ENCODE assay signal across 12 cellular contexts in the genomic region with DNA sequence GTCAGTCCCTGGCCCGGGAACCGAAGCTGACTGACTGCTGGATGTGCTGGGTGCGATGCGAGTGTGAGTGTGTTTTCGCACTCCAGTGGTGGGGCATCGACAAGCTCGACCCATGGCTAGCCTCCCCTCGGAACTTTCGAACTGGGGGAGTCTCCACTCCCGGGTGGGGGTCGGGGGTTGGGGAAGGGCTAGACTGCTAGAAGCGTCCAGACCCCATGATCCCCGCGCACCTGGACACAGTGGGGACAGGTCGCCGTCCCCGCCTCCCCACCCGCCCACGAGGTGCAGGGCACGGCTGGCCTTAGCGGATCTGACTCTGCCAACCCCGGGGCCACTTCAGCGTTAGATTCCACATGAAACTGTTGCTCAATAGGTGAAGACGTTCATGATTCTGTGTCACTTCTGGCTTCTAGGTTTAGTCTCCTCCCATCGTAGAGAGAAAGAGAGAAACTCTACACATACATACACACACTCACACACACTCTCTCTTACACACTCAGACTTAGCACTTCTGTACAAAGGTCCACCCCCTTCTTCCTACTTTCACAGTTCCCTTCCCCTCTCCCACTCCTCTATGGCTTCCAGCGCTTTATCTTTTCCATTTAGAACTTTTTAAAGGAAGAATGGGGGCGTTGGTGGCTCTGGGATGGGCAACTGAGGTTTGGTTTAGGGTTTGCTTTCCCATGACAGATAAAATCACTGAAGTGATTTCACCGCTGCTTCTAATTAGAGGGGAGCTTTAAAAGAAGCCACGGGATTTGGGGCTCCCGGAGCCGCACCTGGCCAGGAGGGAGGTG. TPM values are rescaled to one million over a fixed set of nuclear protein-coding genes. Genes with fewer than 3 reads are reported as not detected.
DNase-seq lines count a peak whose midpoint lies in the region; ATAC-seq and TF ChIP-seq lines count a peak whose summit lies in the region.
"Had no signal": no experiment of that assay in that cellular context is flagged by ENCODE, and none has a peak within 500 bp of the region (broad histone marks: within the 10 kb centered on the region; RNA-seq: fewer than 3 reads in every experiment).

No MANE protein-coding gene starts in this region.

- POLR2A ChIA-PET in activated CD4-positive, alpha-beta T cell treated with anti-CD3 and anti-CD28 coated beads, Interleukin-2, amount 10 ng/mL, durations not matched to agents 7 days and 5 days (lab: Charles Lee) = interaction anchor here (0.6 kb wide), 1 partner anchor 10 kb away, joined by 5 read pairs; no protein-coding TSS in a partner anchor
- POLR2A ChIA-PET in PC-3 (lab: Charles Lee; ENCODE audit: unreplicated experiment) = interaction anchor here (0.6 to 1.2 kb wide), 2 partner anchors 16 to 1826 kb away, joined by 4 read pairs; no protein-coding TSS in a partner anchor

- TF ChIP-seq CTCF in PC-3 (conservative IDR thresholded peaks at IDR 0.05; ENCODE audit: low read depth, low read length) = no peak
- TF ChIP-seq CTCF in smooth muscle cell (IDR thresholded peaks at IDR 0.05; ENCODE audit: borderline replicate concordance, insufficient read depth, poor library complexity, severe bottlenecking) = no peak

- H3K9me3 Mint-ChIP-seq in activated CD4-positive, alpha-beta T cell treated with anti-CD3 and anti-CD28 coated beads, Interleukin-2, amount 10 ng/mL, durations not matched to agents 7 days and 5 days = peaks cover 11% of the 10 kb centered on the region

- H3K9me2 ChIP-seq in PC-3 (replicated peaks; ENCODE audit: low read length) = no peaks in the 10 kb centered on the region

- peak overlapping the region; percentile 61 for H3K9ac ChIP-seq in PC-3 (ENCODE audit: low read length)
- peak overlapping the region; percentile 74 for H3K9ac ChIP-seq in smooth muscle cell (ENCODE audit: low read depth)

- no peaks in the 10 kb centered on the region for H3F3A ChIP-seq in PC-3 (ENCODE audit: low read length, unreplicated experiment)
- H3F3A ChIP-seq in smooth muscle cell (ENCODE audit: low read depth) = no peaks in the 10 kb centered on the region

- 6% methylated on average over 23 of the region's 31 CpGs for WGBS in smooth muscle cell (ENCODE audit: low lambda C conversion rate)

- H4K20me1 ChIP-seq in PC-3 (ENCODE audit: low read length) (no peaks in the 10 kb centered on the region), smooth muscle cell (ENCODE audit: low read depth) (no peaks in the 10 kb centered on the region)

- peaks cover 15% of the 10 kb centered on the region for H3K36me3 Mint-ChIP-seq in activated CD4-positive, alpha-beta T cell treated with anti-CD3 and anti-CD28 coated beads, Interleukin-2, amount 10 ng/mL, durations not matched to agents 7 days and 5 days (ENCODE audit: low read depth)

- H3K27me3 Mint-ChIP-seq in activated CD4-positive, alpha-beta T cell treated with anti-CD3 and anti-CD28 coated beads, Interleukin-2, amount 10 ng/mL, durations not matched to agents 7 days and 5 days = peaks cover 94% of the 10 kb centered on the region

- H3K36me3 ChIP-seq in PC-3 (ENCODE audit: low read depth, low read length) = no peaks in the 10 kb centered on the region
- no peaks in the 10 kb centered on the region for H3K36me3 ChIP-seq in smooth muscle cell (ENCODE audit: low read depth)

- no TSS peak for BruUV-seq in PC-3 (replicated peaks; lab: Mats Ljungman, UMichigan)

- H2AFZ ChIP-seq in PC-3 (ENCODE audit: low read length) (peak overlapping the region; percentile 85), smooth muscle cell (ENCODE audit: low read depth) (no peak overlapping the region)

- H3K9me3 ChIP-seq in PC-3 (ENCODE audit: low read length) = no peaks in the 10 kb centered on the region
- no peaks in the 10 kb centered on the region for H3K9me3 ChIP-seq in smooth muscle cell (replicated peaks; ENCODE audit: low read depth)

- H3K27ac ChIP-seq in PC-3 (ENCODE audit: low read length) (peak overlapping the region; percentile 82), smooth muscle cell (ENCODE audit: low read depth) (peak overlapping the region; percentile 84)

- H3K27me3 ChIP-seq in PC-3 (ENCODE audit: low read length) = no peaks in the 10 kb centered on the region
- H3K27me3 ChIP-seq in smooth muscle cell (ENCODE audit: low read depth) = peaks cover 100% of the 10 kb centered on the region

- peaks cover 12% of the 10 kb centered on the region for H3K4me1 Mint-ChIP-seq in activated CD4-positive, alpha-beta T cell treated with anti-CD3 and anti-CD28 coated beads, Interleukin-2, amount 10 ng/mL, durations not matched to agents 7 days and 5 days

- intact Hi-C loops in PC-3 (cut with micrococcal nuclease) = no loop called here

- H3K4me3 Mint-ChIP-seq in activated CD4-positive, alpha-beta T cell treated with anti-CD3 and anti-CD28 coated beads, Interleukin-2, amount 10 ng/mL, durations not matched to agents 7 days and 5 days = peak overlapping the region; percentile 30

- peak; percentile 8 for ATAC-seq in PC-3
- no peak for ATAC-seq in GM18498 (IDR thresholded peaks at IDR 0.05; ENCODE audit: unreplicated experiment)
- no peak for ATAC-seq in GM18511 (IDR thresholded peaks at IDR 0.05; ENCODE audit: unreplicated experiment)
- ATAC-seq in HG02798 (IDR thresholded peaks at IDR 0.05; ENCODE audit: poor library complexity, unreplicated experiment) = no peak

- H3K4me1 ChIP-seq in PC-3 (ENCODE audit: insufficient read depth, low read length) (peaks cover 39% of the 10 kb centered on the region), smooth muscle cell (ENCODE audit: low read depth) (peaks cover 32% of the 10 kb centered on the region)

- H3K4me2 ChIP-seq in PC-3 (ENCODE audit: low read length) (peak overlapping the region; percentile 98), smooth muscle cell (peak overlapping the region; percentile 88)

- H3K79me2 ChIP-seq in PC-3 (ENCODE audit: low read length) = peaks cover 36% of the 10 kb centered on the region
- no peaks in the 10 kb centered on the region for H3K79me2 ChIP-seq in smooth muscle cell (ENCODE audit: low read depth)

- CTCF ChIA-PET in activated CD4-positive, alpha-beta T cell treated with anti-CD3 and anti-CD28 coated beads, Interleukin-2, amount 10 ng/mL, durations not matched to agents 7 days and 5 days (lab: Charles Lee) = interaction anchor here (0.6 to 3.1 kb wide), 4 partner anchors 8 to 1902 kb away, joined by 3 to 11 read pairs (median 4); no protein-coding TSS in a partner anchor
- CTCF ChIA-PET in PC-3 (lab: Charles Lee) = interaction anchor here (0.6 to 0.8 kb wide), 2 partner anchors 10 to 1987 kb away, joined by 3 to 5 read pairs; no protein-coding TSS in a partner anchor

- H3K4me3 ChIP-seq in PC-3 (ENCODE audit: low read length) (peak overlapping the region; percentile 83), smooth muscle cell (peak overlapping the region; percentile 90)

- DNase-seq in activated CD4-positive, alpha-beta T cell treated with anti-CD3 and anti-CD28 coated beads, Interleukin-2, amount 10 ng/mL, durations not matched to agents 7 days and 5 days = no peak
- DNase-seq in activated CD4-positive, alpha-beta T cell treated with anti-CD3 and anti-CD28 coated beads, Interleukin-2, amount 50 U/mL, for 48 hours = no peak
- peak; percentile 46 for DNase-seq in PC-3
- DNase-seq in foreskin melanocyte = peak; percentile 23
- DNase-seq in smooth muscle cell (lab: John Stamatoyannopoulos, UW; ENCODE audit: unreplicated experiment) = no peak
- DNase-seq: midbrain, NCI-H446 treated with DMSO at 0.1 percent for 48 hours, small intestine had no signal

- peak overlapping the region; percentile 62 for H3K27ac Mint-ChIP-seq in activated CD4-positive, alpha-beta T cell treated with anti-CD3 and anti-CD28 coated beads, Interleukin-2, amount 10 ng/mL, durations not matched to agents 7 days and 5 days

RNA-seq across cellular contexts. Expression of gene TFAP2A, which starts 5.1 kb away (rescaled TPM):
- not detected for total RNA-seq in activated CD4-positive, alpha-beta T cell treated with anti-CD3 and anti-CD28 coated beads, Interleukin-2, amount 10 ng/mL, durations not matched to agents 7 days and 5 days
- total RNA-seq in PC-3 (2014; rRNA removed) (29.4 and 35.5 TPM in 2 replicates), smooth muscle cell (6.2 and 13.6 TPM in 2 replicates)
- 10.1 and 33.9 TPM in 2 replicates for polyA plus RNA-seq in smooth muscle cell
- total RNA-seq: frontal cortex had no signal

Comparison
In these comparisons a context has a peak if more than half of its experiments do, and no peak if none do; other contexts are left out.
1. DNase-seq: peak in PC-3 (single experiment) and foreskin melanocyte (single experiment); none in activated CD4-positive, alpha-beta T cell treated with anti-CD3 and anti-CD28 coated beads, Interleukin-2, amount 10 ng/mL, durations not matched to agents 7 days and 5 days (single experiment), activated CD4-positive, alpha-beta T cell treated with anti-CD3 and anti-CD28 coated beads, Interleukin-2, amount 50 U/mL, for 48 hours (0 of 2) and smooth muscle cell (single experiment).